Comparison of ENCODE assay signal across 13 cellular contexts in genomic region chr11:44568358-44568705, GRCh38. TPM values are rescaled to one million over a fixed set of nuclear protein-coding genes. Genes with fewer than 3 reads are reported as not detected.
A peak's percentile ranks its signal among the peaks of the same experiment; 100 is the strongest.
DNase-seq lines count a peak whose midpoint lies in the region; ATAC-seq, FAIRE-seq and TF ChIP-seq lines count a peak whose summit lies in the region.
"Had no signal": no experiment of that assay in that cellular context is flagged by ENCODE, and none has a peak within 500 bp of the region (broad histone marks: within the 10 kb centered on the region; RNA-seq: fewer than 3 reads in every experiment).

No MANE protein-coding gene starts in this region.

- no peaks in the 10 kb centered on the region for H3K79me2 ChIP-seq in astrocyte (ENCODE audit: insufficient read depth, low read length)

- peaks cover 61% of the 10 kb centered on the region for H3K36me3 Mint-ChIP-seq in stimulated activated naive CD8-positive, alpha-beta T cell treated with anti-CD3 and anti-CD28 coated beads, Interleukin-15, Interleukin-2, amounts not matched to agents 100 ng/mL and 50 ng/mL, for 24 hours (ENCODE audit: low read depth)
- peaks cover 10% of the 10 kb centered on the region for H3K36me3 Mint-ChIP-seq in astrocyte (ENCODE audit: low read depth, unreplicated experiment)
- no peaks in the 10 kb centered on the region for H3K36me3 Mint-ChIP-seq in naive thymus-derived CD8-positive, alpha-beta T cell

- H2AFZ ChIP-seq in astrocyte (ENCODE audit: low read depth, low read length) = no peak overlapping the region

- no peaks in the 10 kb centered on the region for H3K27me3 Mint-ChIP-seq in stimulated activated naive CD8-positive, alpha-beta T cell treated with anti-CD3 and anti-CD28 coated beads, Interleukin-15, Interleukin-2, amounts not matched to agents 100 ng/mL and 50 ng/mL, for 24 hours
- no peaks in the 10 kb centered on the region for H3K27me3 Mint-ChIP-seq in astrocyte (ENCODE audit: low read depth, unreplicated experiment)
- H3K27me3 Mint-ChIP-seq in naive thymus-derived CD8-positive, alpha-beta T cell = no peaks in the 10 kb centered on the region

- H3K27ac ChIP-seq in astrocyte (ENCODE audit: low read depth, low read length) (peak overlapping the region; percentile 84), pancreas (peak overlapping the region in 2 of 4 donors; percentile 61 to 76)

- H3K27ac Mint-ChIP-seq in stimulated activated naive CD8-positive, alpha-beta T cell treated with anti-CD3 and anti-CD28 coated beads, Interleukin-15, Interleukin-2, amounts not matched to agents 100 ng/mL and 50 ng/mL, for 24 hours = peak overlapping the region; percentile 100
- H3K27ac Mint-ChIP-seq in astrocyte (ENCODE audit: unreplicated experiment) = peak overlapping the region; percentile 89
- H3K27ac Mint-ChIP-seq in naive thymus-derived CD8-positive, alpha-beta T cell = peak overlapping the region in 8 of 10 donors; percentile 56 to 90 (median 74)

- H3K4me3 Mint-ChIP-seq in stimulated activated naive CD8-positive, alpha-beta T cell treated with anti-CD3 and anti-CD28 coated beads, Interleukin-15, Interleukin-2, amounts not matched to agents 100 ng/mL and 50 ng/mL, for 24 hours = peak overlapping the region; percentile 91
- H3K4me3 Mint-ChIP-seq in astrocyte (ENCODE audit: unreplicated experiment) = no peak overlapping the region
- peak overlapping the region in 8 of 10 donors; percentile 86 to 91 (median 88) for H3K4me3 Mint-ChIP-seq in naive thymus-derived CD8-positive, alpha-beta T cell

- peaks cover 84% of the 10 kb centered on the region for H3K4me1 Mint-ChIP-seq in stimulated activated naive CD8-positive, alpha-beta T cell treated with anti-CD3 and anti-CD28 coated beads, Interleukin-15, Interleukin-2, amounts not matched to agents 100 ng/mL and 50 ng/mL, for 24 hours (ENCODE audit: low read depth)
- H3K4me1 Mint-ChIP-seq in astrocyte (ENCODE audit: low read depth, unreplicated experiment) = peaks cover 65% of the 10 kb centered on the region
- peaks cover 36 to 81% (median 74%) of the 10 kb centered on the region in 4 donors for H3K4me1 Mint-ChIP-seq in naive thymus-derived CD8-positive, alpha-beta T cell

- POLR2A ChIA-PET in naive thymus-derived CD8-positive, alpha-beta T cell (lab: Charles Lee) = interaction anchor here (1.4 to 1.9 kb wide), 3 partner anchors 10 to 44 kb away, joined by 4 to 19 read pairs (median 5); no protein-coding TSS in a partner anchor

- H3K36me3 ChIP-seq in astrocyte (ENCODE audit: insufficient read depth, low read length) = no peaks in the 10 kb centered on the region
- H3K36me3 ChIP-seq in pancreas = no peaks in the 10 kb centered on the region

- FAIRE-seq in astrocyte (lab: Jason Lieb, UNC) = no peak
- no peak for FAIRE-seq in pancreas (lab: Jason Lieb, UNC)
- FAIRE-seq: D721Med, urothelium cell line had no signal

- no peak for ATAC-seq in stimulated activated naive CD8-positive, alpha-beta T cell treated with anti-CD3 and anti-CD28 coated beads, Interleukin-15, Interleukin-2, amounts not matched to agents 100 U/mL and 50 U/mL, for 24 hours
- ATAC-seq in naive thymus-derived CD8-positive, alpha-beta T cell = no peak
- ATAC-seq in pancreas (no peak), HG03521 (IDR thresholded peaks at IDR 0.05; ENCODE audit: unreplicated experiment) (no peak)
- ATAC-seq: sciatic nerve had no signal

- no peak for TF ChIP-seq CTCF in astrocyte (IDR thresholded peaks at IDR 0.05; ENCODE audit: insufficient read depth, low read depth, low read length)
- TF ChIP-seq CTCF in pancreas (IDR thresholded peaks at IDR 0.05) = no peak

- no peaks in the 10 kb centered on the region for H3K9me3 Mint-ChIP-seq in stimulated activated naive CD8-positive, alpha-beta T cell treated with anti-CD3 and anti-CD28 coated beads, Interleukin-15, Interleukin-2, amounts not matched to agents 100 ng/mL and 50 ng/mL, for 24 hours
- H3K9me3 Mint-ChIP-seq in astrocyte (ENCODE audit: unreplicated experiment) = no peaks in the 10 kb centered on the region
- H3K9me3 Mint-ChIP-seq in naive thymus-derived CD8-positive, alpha-beta T cell = no peaks in the 10 kb centered on the region

- H3K4me2 ChIP-seq in astrocyte (ENCODE audit: low read length) = peak overlapping the region; percentile 73

- WGBS in pancreas, 2 donors = 94 to 95% methylated on average over 4 of the region's 4 CpGs

- H3K9me3 ChIP-seq in astrocyte (ENCODE audit: insufficient read depth, low read depth, low read length) = no peaks in the 10 kb centered on the region
- no peaks in the 10 kb centered on the region for H3K9me3 ChIP-seq in pancreas

- no peaks in the 10 kb centered on the region for H4K20me1 ChIP-seq in astrocyte (ENCODE audit: insufficient read depth, low read length)

- no peak for DNase-seq in stimulated activated naive CD8-positive, alpha-beta T cell treated with anti-CD3 and anti-CD28 coated beads, Interleukin-15, Interleukin-2, amounts not matched to agents 100 U/mL and 50 U/mL, for 24 hours
- DNase-seq in astrocyte (ENCODE audit: low read depth) = no peak
- no peak for DNase-seq in naive thymus-derived CD8-positive, alpha-beta T cell
- no peak for DNase-seq in pancreas
- DNase-seq in iPS-NIHi11 (ENCODE audit: low spot score) = no peak
- no peak for DNase-seq in NCI-H226
- DNase-seq: glutamatergic neuron, NCI-H1105 had no signal

- H3K4me1 ChIP-seq in astrocyte (ENCODE audit: insufficient read depth, low read length) (peaks cover 62% of the 10 kb centered on the region), pancreas (peaks cover 8 to 37% (median 10%) of the 10 kb centered on the region in 3 donors)

- no peak overlapping the region for H3K4me3 ChIP-seq in astrocyte (ENCODE audit: insufficient read depth, low read depth, low read length)
- H3K4me3 ChIP-seq in pancreas = no peak overlapping the region

- intact Hi-C loops in pancreas (cut with DNase I) = loop anchor here in 1 of 3 donors (10.0 kb wide), 1 partner anchor 506 kb away; no protein-coding TSS in a partner anchor

- H3K9ac ChIP-seq in astrocyte (ENCODE audit: low read length) = peak overlapping the region; percentile 77

- H3K27me3 ChIP-seq in astrocyte (ENCODE audit: insufficient read depth, low read length) (no peaks in the 10 kb centered on the region), pancreas (no peaks in the 10 kb centered on the region)

RNA-seq across cellular contexts. Expression of gene CD82, which starts 2.9 kb away (rescaled TPM):
- total RNA-seq in astrocyte (74.5 and 90.6 TPM in 2 replicates), pancreas (10 to 100 TPM; 26.5 to 45.6 (median 32.5) TPM)
- total RNA-seq in naive thymus-derived CD8-positive, alpha-beta T cell = 10 to 100 TPM; 24.1 to 28.7 TPM
- 10 to 100 TPM; 21.1 to 29.9 (median 21.1) TPM for polyA plus RNA-seq in naive thymus-derived CD8-positive, alpha-beta T cell
- polyA plus RNA-seq in pancreas = 10 to 100 TPM; 29.1 to 64.6 TPM
